In genomic region chr12:120662879-120663278, GRCh38 we compare ENCODE assay signal across 16 cellular contexts. TPM values are rescaled to one million over a fixed set of nuclear protein-coding genes. Genes with fewer than 3 reads are reported as not detected.
DNase-seq lines count a peak whose midpoint lies in the region; ATAC-seq, FAIRE-seq and TF ChIP-seq lines count a peak whose summit lies in the region.
"Had no signal": no experiment of that assay in that cellular context is flagged by ENCODE, and none has a peak within 500 bp of the region (broad histone marks: within the 10 kb centered on the region; RNA-seq: fewer than 3 reads in every experiment).

No MANE protein-coding gene starts in this region.

- intact Hi-C loops in GM12878 (cut with micrococcal nuclease; ENCODE audit: unreplicated experiment) (no loop called here), natural killer cell (cut with micrococcal nuclease) (no loop called here)

- TF ChIP-seq CTCF in GM12878 (IDR thresholded peaks at IDR 0.05 in 2 of 3, conservative IDR thresholded peaks at IDR 0.05 in 1 of 3; ENCODE audit: control insufficient read depth in 2 of 3, extremely low read depth in 1 of 3, insufficient read depth in 1 of 3, low read depth in 3 of 3, low read length in 3 of 3) = no peak
- no peak for TF ChIP-seq CTCF in natural killer cell (IDR thresholded peaks at IDR 0.05)

- no peaks in the 10 kb centered on the region for H3K9me3 ChIP-seq in GM12878 (replicated peaks; ENCODE audit: control insufficient read depth, insufficient read depth, low read length)

- no TSS peak for BruUV-seq in GM12878 (replicated peaks; lab: Mats Ljungman, UMichigan)

- no peak overlapping the region for H3K27ac Mint-ChIP-seq in natural killer cell
- H3K27ac Mint-ChIP-seq in naive thymus-derived CD8-positive, alpha-beta T cell = peak overlapping the region in 1 of 10 donors; percentile 43
- H3K27ac Mint-ChIP-seq: CD8-positive, alpha-beta T cell; stimulated activated naive CD8-positive, alpha-beta T cell treated with anti-CD3 and anti-CD28 coated beads, Interleukin-15, amount 100 ng/mL, for 72 hours had no signal

- TF ChIP-seq EP300 in GM12878 (IDR thresholded peaks at IDR 0.05; ENCODE audit: borderline replicate concordance in 1 of 2, control insufficient read depth in 1 of 2, low read depth in 2 of 2, low read length in 2 of 2) = 0 out of 4 replicates have a peak, but pooled peaks of 1 of the 2 experiments have one; percentile 59

- H3K27me3 Mint-ChIP-seq in natural killer cell (ENCODE audit: low read depth in 2 of 2) = peaks cover 0 to 8% of the 10 kb centered on the region in 2 donors
- H3K27me3 Mint-ChIP-seq in naive thymus-derived CD8-positive, alpha-beta T cell = peaks cover 0 to 3% (median 0%) of the 10 kb centered on the region in 5 donors
- H3K27me3 Mint-ChIP-seq: stimulated activated naive CD8-positive, alpha-beta T cell treated with anti-CD3 and anti-CD28 coated beads, Interleukin-15, amount 100 ng/mL, for 72 hours had no signal

- peaks cover 9% of the 10 kb centered on the region for H3K4me1 ChIP-seq in GM12878 (ENCODE audit: control insufficient read depth, insufficient read depth, low read length)

- H3K36me3 Mint-ChIP-seq in natural killer cell = no peaks in the 10 kb centered on the region
- H3K36me3 Mint-ChIP-seq in naive thymus-derived CD8-positive, alpha-beta T cell = no peaks in the 10 kb centered on the region
- H3K36me3 Mint-ChIP-seq: CD8-positive, alpha-beta T cell had no signal

- H3K36me3 ChIP-seq in GM12878 (ENCODE audit: control insufficient read depth in 2 of 2, insufficient read depth in 2 of 2, low read length in 1 of 2) = no peaks in the 10 kb centered on the region

- POLR2A ChIA-PET in GM12878 (lab: Charles Lee) = interaction anchor here (0.7 to 3.6 kb wide), 8 partner anchors 9 to 126 kb away, joined by 3 to 23 read pairs (median 6); partner anchors contain the start of gene POP5
- POLR2A ChIA-PET in naive thymus-derived CD8-positive, alpha-beta T cell (lab: Charles Lee) = no interaction called here

- no peaks in the 10 kb centered on the region for H3K27me3 ChIP-seq in GM12878 (replicated peaks in 1 of 2; ENCODE audit: control insufficient read depth in 2 of 2, insufficient read depth in 2 of 2, low read length in 1 of 2)

- no peak overlapping the region for H3K4me3 Mint-ChIP-seq in natural killer cell
- no peak overlapping the region for H3K4me3 Mint-ChIP-seq in naive thymus-derived CD8-positive, alpha-beta T cell
- H3K4me3 Mint-ChIP-seq: CD8-positive, alpha-beta T cell; central memory CD8-positive, alpha-beta T cell; stimulated activated naive CD8-positive, alpha-beta T cell treated with anti-CD3 and anti-CD28 coated beads, Interleukin-15, amount 100 ng/mL, for 72 hours had no signal

- DNase-seq in GM12878 (ENCODE audit: low read depth, low spot score) (peak; percentile 67), natural killer cell (no peak), cerebellar nuclear complex (lab: John Stamatoyannopoulos, UW) (no peak), NCI-H187 (lab: John Stamatoyannopoulos, UW) (no peak)
- DNase-seq in naive thymus-derived CD8-positive, alpha-beta T cell = no peak
- DNase-seq: activated CD4-positive, alpha-beta T cell treated with anti-CD3 and anti-CD28 coated beads, Interleukin-2, amount 50 U/mL, for 48 hours; activated naive CD4-positive, alpha-beta T cell treated with anti-CD3 and anti-CD28 coated beads, Interleukin-2, amount 50 U/mL, for 16 hours; CD8-positive, alpha-beta T cell; NCI-H1092 treated with DMSO at 0.1 percent for 48 hours; stimulated activated CD4-positive, alpha-beta T cell treated with anti-CD3 and anti-CD28 coated beads, Interleukin-2, amount 100 ng/mL, for 48 hours; stimulated activated naive CD8-positive, alpha-beta T cell treated with anti-CD3 and anti-CD28 coated beads, Interleukin-15, amount 100 ng/mL, for 72 hours had no signal

- FAIRE-seq in GM12878 (lab: Jason Lieb, UNC) = peak; percentile 69

- H3K79me2 ChIP-seq in GM12878 (ENCODE audit: control insufficient read depth, insufficient read depth, low read length) = no peaks in the 10 kb centered on the region

- no peak overlapping the region for H3K27ac ChIP-seq in GM12878 (ENCODE audit: control insufficient read depth, insufficient read depth)

- no peak overlapping the region; the same call in 1 of the 2 replicates for H3K4me2 ChIP-seq in GM12878 (ENCODE audit: control insufficient read depth, insufficient read depth)

- CTCF ChIA-PET in GM12878 (lab: Yijun Ruan, JAX) = interaction anchor here (0.7 to 9.7 kb wide), 4 partner anchors 12 to 20 kb away, joined by 3 to 184 read pairs (median 4); no protein-coding TSS in a partner anchor

- ATAC-seq in GM18519 (IDR thresholded peaks at IDR 0.05; ENCODE audit: low FRiP score, unreplicated experiment) = peak; percentile 53
- ATAC-seq in GM21528 (IDR thresholded peaks at IDR 0.05; ENCODE audit: low FRiP score, unreplicated experiment) = peak; percentile 59
- ATAC-seq in HG03469 (IDR thresholded peaks at IDR 0.05; ENCODE audit: unreplicated experiment) = peak; percentile 70
- peak; percentile 95 for ATAC-seq in GM12878
- no peak for ATAC-seq in natural killer cell
- no peak for ATAC-seq in naive thymus-derived CD8-positive, alpha-beta T cell
- ATAC-seq: CD8-positive, alpha-beta T cell; stimulated activated naive CD8-positive, alpha-beta T cell treated with anti-CD3 and anti-CD28 coated beads, Interleukin-15, amount 100 ng/mL, for 72 hours had no signal

- SMC1A ChIA-PET in GM12878 (lab: Charles Lee; ENCODE audit: uncharacterized antibody, unreplicated experiment) = interaction anchor here (0.6 to 18.2 kb wide), 6 partner anchors 9 to 49 kb away, joined by 3 to 149 read pairs (median 4); partner anchors contain the start of gene MLEC

- H3K9ac ChIP-seq in GM12878 (ENCODE audit: control insufficient read depth, insufficient read depth, low read length) = no peak overlapping the region

- H2AFZ ChIP-seq in GM12878 (ENCODE audit: control insufficient read depth, low read depth, low read length) = no peak overlapping the region

- no peak for TF ChIP-seq POLR2A in GM12878 (IDR thresholded peaks at IDR 0.05; ENCODE audit: low read depth, low read length)

- H3K4me3 ChIP-seq in GM12878 = no peak overlapping the region

- RAD21 ChIA-PET in GM12878 (lab: Charles Lee; ENCODE audit: unreplicated experiment) = interaction anchor here (2.6 to 3.6 kb wide), 3 partner anchors 14 to 24 kb away, joined by 10 to 23 read pairs (median 12); partner anchors contain the start of gene MLEC

- WGBS in GM12878 (ENCODE audit: insufficient coverage, insufficient replicate concordance, low lambda C conversion rate, missing lambda C conversion rate) = 0% methylated on average over 3 of the region's 3 CpGs

- in situ Hi-C loops in GM12878 (cut with MboI) = no loop called here

- TF ChIP-seq RAD21 in GM12878 (IDR thresholded peaks at IDR 0.05; ENCODE audit: insufficient read depth, low read depth, low read length) = 0 out of 2 replicates have a peak, but pooled peaks have one; percentile 4

- no peaks in the 10 kb centered on the region for H3K4me1 Mint-ChIP-seq in natural killer cell
- peaks cover 0 to 7% (median 1%) of the 10 kb centered on the region in 4 donors for H3K4me1 Mint-ChIP-seq in naive thymus-derived CD8-positive, alpha-beta T cell
- H3K4me1 Mint-ChIP-seq: central memory CD8-positive, alpha-beta T cell; stimulated activated naive CD8-positive, alpha-beta T cell treated with anti-CD3 and anti-CD28 coated beads, Interleukin-15, amount 100 ng/mL, for 72 hours had no signal

- no peaks in the 10 kb centered on the region for H3K9me3 Mint-ChIP-seq in natural killer cell
- no peaks in the 10 kb centered on the region for H3K9me3 Mint-ChIP-seq in naive thymus-derived CD8-positive, alpha-beta T cell
- H3K9me3 Mint-ChIP-seq: CD8-positive, alpha-beta T cell; central memory CD8-positive, alpha-beta T cell; stimulated activated naive CD8-positive, alpha-beta T cell treated with anti-CD3 and anti-CD28 coated beads, Interleukin-15, amount 100 ng/mL, for 72 hours had no signal

- H4K20me1 ChIP-seq in GM12878 (ENCODE audit: control insufficient read depth, insufficient read depth) = no peaks in the 10 kb centered on the region

RNA-seq across cellular contexts. Expression of gene CABP1, which starts 22.5 kb away (rescaled TPM):
- total RNA-seq in GM12878 (2013; cell fraction: nucleolus; rRNA removed) = 7.5 and 8.0 TPM in 2 replicates
- total RNA-seq in GM12878 (2014; rRNA removed) (0.56 and 1.1 TPM in 2 replicates), GM12878 (2014; rRNA removed; fragmentation: Illumina TruSeq; extraction: Trizol) (0.72 and 0.88 TPM in 2 replicates), GM12878 (2021) (2.3 and 2.4 TPM in 2 replicates), natural killer cell (not detected)
- 0.49 TPM for polyA plus RNA-seq in GM12878 (2011; ENCODE audit: low read depth)
- polyA plus RNA-seq in GM12878 (2011; rRNA removed) (2.2 and 2.3 TPM in 2 replicates), GM12878 (2014; fragmentation: Illumina TruSeq; extraction: Trizol) (0.84 and 1.1 TPM in 2 replicates), GM12878 (2014; fragmentation: Nextera tagmentation; extraction: Ambion mirVana) (not detected), GM12878 (2014; rRNA removed) (0.88 and 0.93 TPM in 2 replicates), GM12878 (2016; fragmentation: Nextera tagmentation; extraction: Ambion mirVana) (under 1 TPM; 0.16 to 0.23 TPM)
- 1.9 and 3.5 TPM in 2 replicates for polyA plus RNA-seq in GM12878 (2011; cell fraction: cytosol; rRNA removed)
- 6.2 and 8.7 TPM in 2 replicates for polyA plus RNA-seq in GM12878 (2011; cell fraction: nucleus; rRNA removed)
- polyA plus RNA-seq in GM12878 (2012) = 1.0 and 1.9 TPM in 2 replicates
- polyA minus RNA-seq in GM12878 (2011; rRNA and poly(A)+ RNA removed) = 3.1 and 3.4 TPM in 2 replicates
- 0.42 and 1.2 TPM in 2 replicates for polyA minus RNA-seq in GM12878 (2011; cell fraction: cytosol; rRNA and poly(A)+ RNA removed)
- 2.5 and 2.6 TPM in 2 replicates for polyA minus RNA-seq in GM12878 (2011; cell fraction: nucleus; rRNA and poly(A)+ RNA removed)
- total RNA-seq in naive thymus-derived CD8-positive, alpha-beta T cell = under 1 TPM in 1 of 2 experiments, not detected in 1; 0.34 TPM
- not detected for polyA plus RNA-seq in naive thymus-derived CD8-positive, alpha-beta T cell
- total RNA-seq: CD8-positive, alpha-beta T cell; H4 had no signal

RNA-seq across cellular contexts. Expression of gene MLEC, which starts 24.1 kb away (rescaled TPM):
- total RNA-seq in GM12878 (2013; cell fraction: nucleolus; rRNA removed) = 172 and 187 TPM in 2 replicates
- total RNA-seq in GM12878 (2014; rRNA removed) (76.4 and 84.6 TPM in 2 replicates), GM12878 (2014; rRNA removed; fragmentation: Illumina TruSeq; extraction: Trizol) (95.2 and 99.8 TPM in 2 replicates), GM12878 (2021) (131 and 140 TPM in 2 replicates), natural killer cell (10 to 100 TPM; 47.4 to 52.8 (median 49.6) TPM)
- 46.5 TPM for polyA plus RNA-seq in GM12878 (2011; ENCODE audit: low read depth)
- polyA plus RNA-seq in GM12878 (2011; rRNA removed) (149 and 154 TPM in 2 replicates), GM12878 (2014; fragmentation: Illumina TruSeq; extraction: Trizol) (107 and 152 TPM in 2 replicates), GM12878 (2014; fragmentation: Nextera tagmentation; extraction: Ambion mirVana) (10 to 100 TPM; 26.7 to 28.2 TPM), GM12878 (2014; rRNA removed) (61.4 and 64.4 TPM in 2 replicates), GM12878 (2016; fragmentation: Nextera tagmentation; extraction: Ambion mirVana) (100 to 1,000 TPM; 158 to 172 TPM)
- polyA plus RNA-seq in GM12878 (2011; cell fraction: cytosol; rRNA removed) = 87.9 and 96.6 TPM in 2 replicates
- polyA plus RNA-seq in GM12878 (2011; cell fraction: nucleus; rRNA removed) = 76.3 and 77.4 TPM in 2 replicates
- 66.0 and 70.2 TPM in 2 replicates for polyA plus RNA-seq in GM12878 (2012)
- polyA minus RNA-seq in GM12878 (2011; rRNA and poly(A)+ RNA removed) = 107 and 156 TPM in 2 replicates
- 37.3 and 47.4 TPM in 2 replicates for polyA minus RNA-seq in GM12878 (2011; cell fraction: cytosol; rRNA and poly(A)+ RNA removed)
- polyA minus RNA-seq in GM12878 (2011; cell fraction: nucleus; rRNA and poly(A)+ RNA removed) = 22.4 and 24.8 TPM in 2 replicates
- 10 to 100 TPM; 40.7 to 44.6 TPM for total RNA-seq in naive thymus-derived CD8-positive, alpha-beta T cell
- 10 to 100 TPM; 32.7 to 41.2 (median 36.0) TPM for polyA plus RNA-seq in naive thymus-derived CD8-positive, alpha-beta T cell

RNA-seq across cellular contexts. Expression of gene UNC119B, which starts 47.4 kb away (rescaled TPM):
- 19.8 and 23.2 TPM in 2 replicates for total RNA-seq in GM12878 (2013; cell fraction: nucleolus; rRNA removed)
- total RNA-seq in GM12878 (2014; rRNA removed) (8.7 and 10.3 TPM in 2 replicates), GM12878 (2014; rRNA removed; fragmentation: Illumina TruSeq; extraction: Trizol) (10.1 and 10.6 TPM in 2 replicates), GM12878 (2021) (22.4 and 23.3 TPM in 2 replicates), natural killer cell (10 to 100 TPM; 10.7 to 11.6 (median 11.6) TPM)
- 13.1 TPM for polyA plus RNA-seq in GM12878 (2011; ENCODE audit: low read depth)
- polyA plus RNA-seq in GM12878 (2011; rRNA removed) (31.5 and 31.7 TPM in 2 replicates), GM12878 (2014; fragmentation: Illumina TruSeq; extraction: Trizol) (16.3 and 17.9 TPM in 2 replicates), GM12878 (2014; fragmentation: Nextera tagmentation; extraction: Ambion mirVana) (1 to 10 TPM; 4.3 to 8.5 TPM), GM12878 (2014; rRNA removed) (20.8 and 23.9 TPM in 2 replicates), GM12878 (2016; fragmentation: Nextera tagmentation; extraction: Ambion mirVana) (1 to 10 TPM; 5.9 to 7.6 TPM)
- 27.5 and 28.4 TPM in 2 replicates for polyA plus RNA-seq in GM12878 (2011; cell fraction: cytosol; rRNA removed)
- polyA plus RNA-seq in GM12878 (2011; cell fraction: nucleus; rRNA removed) = 35.2 and 38.9 TPM in 2 replicates
- polyA plus RNA-seq in GM12878 (2012) = 13.6 and 16.4 TPM in 2 replicates
- 27.7 and 28.8 TPM in 2 replicates for polyA minus RNA-seq in GM12878 (2011; rRNA and poly(A)+ RNA removed)
- polyA minus RNA-seq in GM12878 (2011; cell fraction: cytosol; rRNA and poly(A)+ RNA removed) = 6.5 and 10.8 TPM in 2 replicates
- 13.2 and 18.2 TPM in 2 replicates for polyA minus RNA-seq in GM12878 (2011; cell fraction: nucleus; rRNA and poly(A)+ RNA removed)
- 10 to 100 TPM; 23.3 to 24.2 TPM for total RNA-seq in naive thymus-derived CD8-positive, alpha-beta T cell
- 10 to 100 TPM in 1 of 3 donors, 1 to 10 TPM in 2; 9.6 to 11.5 (median 9.7) TPM for polyA plus RNA-seq in naive thymus-derived CD8-positive, alpha-beta T cell

Comparison
In these comparisons a context has a peak if more than half of its experiments do, and no peak if none do; other contexts are left out.
1. ATAC-seq: peak in GM18519 (single experiment), GM21528 (single experiment), HG03469 (single experiment) and GM12878 (single experiment); none in natural killer cell (0 of 3) and naive thymus-derived CD8-positive, alpha-beta T cell (0 of 2).